8 cellular contexts compared by ENCODE assay signal in genomic region chr3:133540896-133541674, GRCh38. TPM values are rescaled to one million over a fixed set of nuclear protein-coding genes. Genes with fewer than 3 reads are reported as not detected.
DNase-seq lines count a peak whose midpoint lies in the region; ATAC-seq lines count a peak whose summit lies in the region.

No MANE protein-coding gene starts in this region.

- ATAC-seq in GM18861 (IDR thresholded peaks at IDR 0.05; ENCODE audit: unreplicated experiment) (peak; percentile 56), HG03135 (IDR thresholded peaks at IDR 0.05; ENCODE audit: unreplicated experiment) (peak; percentile 72)

- DNase-seq in T1000 (lab: John Stamatoyannopoulos, UW) (peak; percentile 29), lung microvascular endothelial cell (ENCODE audit: low read depth in 2 of 2) (peak; percentile 38 to 96), NCI-H1417 treated with DMSO at 0.1 percent for 48 hours (lab: John Stamatoyannopoulos, UW) (no peak), NCI-H187 (lab: John Stamatoyannopoulos, UW) (no peak), AG20443 (ENCODE audit: low spot score) (no peak), NCI-H1048 (lab: John Stamatoyannopoulos, UW) (no peak)

RNA-seq across cellular contexts. Expression of gene CDV3, which starts 32.4 kb away (rescaled TPM):
- total RNA-seq in lung microvascular endothelial cell = 141 and 168 TPM in 2 replicates

Comparison
In these comparisons a context has a peak if more than half of its experiments do, and no peak if none do; other contexts are left out.
1. DNase-seq: peak in T1000 (single experiment) and lung microvascular endothelial cell (2 of 2); none in NCI-H1417 treated with DMSO at 0.1 percent for 48 hours (single experiment), NCI-H187 (0 of 2), AG20443 (single experiment) and NCI-H1048 (single experiment).